8 cellular contexts compared by ENCODE assay signal in the genomic region with DNA sequence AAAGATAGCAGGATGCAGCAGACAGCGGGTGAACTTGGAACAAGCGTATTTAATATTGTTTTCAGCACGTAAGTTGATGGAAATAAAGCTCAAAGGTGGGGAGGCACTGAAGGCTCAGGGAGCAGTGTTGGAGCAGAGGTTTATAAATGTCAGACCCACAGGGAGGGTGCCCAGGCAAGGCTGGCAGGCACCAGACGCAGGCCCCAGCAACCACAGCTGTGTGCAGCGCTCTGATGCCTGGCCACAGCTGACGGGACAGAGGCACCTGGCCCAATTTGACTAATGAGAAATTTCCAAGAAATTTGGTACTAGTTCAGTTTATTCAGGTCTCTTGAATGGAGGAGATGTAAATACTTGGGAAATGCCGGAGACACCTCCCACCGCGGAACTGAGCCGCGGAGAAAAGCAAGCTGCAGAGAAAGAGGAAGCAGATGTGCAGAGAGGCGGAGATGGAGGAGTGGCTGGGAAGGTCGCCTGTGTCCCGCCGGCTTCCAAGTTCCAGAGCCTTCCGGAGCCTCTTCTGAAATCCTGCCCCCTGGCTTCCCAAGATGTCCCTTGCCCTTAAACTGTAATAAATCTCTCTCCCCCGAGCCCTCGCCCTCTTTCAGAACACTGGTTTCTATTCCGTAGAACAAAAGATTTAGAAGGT. TPM values are rescaled to one million over a fixed set of nuclear protein-coding genes. Genes with fewer than 3 reads are reported as not detected.
DNase-seq lines count a peak whose midpoint lies in the region; ATAC-seq and TF ChIP-seq lines count a peak whose summit lies in the region.

No MANE protein-coding gene starts in this region.

- BruUV-seq in IMR-90 (replicated peaks; lab: Mats Ljungman, UMichigan), result no TSS peak

- TF ChIP-seq CTCF in IMR-90 (conservative IDR thresholded peaks at IDR 0.05; ENCODE audit: low read depth, low read length) (no peak), gastroesophageal sphincter (IDR thresholded peaks at IDR 0.05) (peak in 1 of 4 experiments; percentile 21)

- WGBS in IMR-90 (ENCODE audit: extremely low coverage in 2 of 2, insufficient read length in 1 of 2), 2 experiments, result 23% methylated on average over 6 of the region's 19 CpGs; no CpG with 5 or more reads in 1 of the 2 experiments
- WGBS in gastroesophageal sphincter (ENCODE audit: low coverage in 1 of 2), 2 donors, result 20 to 22% methylated on average over 13 to 17 of the region's 19 CpGs

- H2AK9ac ChIP-seq in IMR-90 (replicated peaks; ENCODE audit: low read depth, low read length, poor library complexity), result no peak overlapping the region

- POLR2A ChIA-PET in IMR-90 (lab: Charles Lee; ENCODE audit: unreplicated experiment), result no interaction called here

- no peaks in the 10 kb centered on the region for H3K79me1 ChIP-seq in IMR-90 (ENCODE audit: low read depth in 1 of 2, low read length in 2 of 2)

- H3K27ac ChIP-seq in IMR-90 (ENCODE audit: insufficient read depth, low read length) (no peak overlapping the region), gastroesophageal sphincter (no peak overlapping the region)

- no peak overlapping the region for H2AK5ac ChIP-seq in IMR-90 (ENCODE audit: low read depth, low read length)

- no peak overlapping the region for H2BK5ac ChIP-seq in IMR-90 (ENCODE audit: low read depth, low read length, poor library complexity, severe bottlenecking)

- CTCF ChIA-PET in IMR-90 (lab: Yijun Ruan, JAX), result no interaction called here

- H2BK15ac ChIP-seq in IMR-90 (ENCODE audit: low read depth, low read length), result no peak overlapping the region

- H3K36me3 ChIP-seq in IMR-90 (ENCODE audit: control insufficient read depth, insufficient read depth, low read length) (no peaks in the 10 kb centered on the region), gastroesophageal sphincter (no peaks in the 10 kb centered on the region)

- no peak overlapping the region for H4K8ac ChIP-seq in IMR-90 (ENCODE audit: low read depth in 2 of 2, low read length in 2 of 2)

- no peak overlapping the region for H4K91ac ChIP-seq in IMR-90 (ENCODE audit: insufficient read depth, low read depth, low read length)

- peaks cover 2% of the 10 kb centered on the region; the same call in 1 of the 2 replicates for H3K27me3 ChIP-seq in IMR-90 (ENCODE audit: control insufficient read depth, insufficient read depth, low read length)
- peaks cover 10% of the 10 kb centered on the region for H3K27me3 ChIP-seq in gastroesophageal sphincter

- no peak overlapping the region for H3K9ac ChIP-seq in IMR-90 (ENCODE audit: low read depth, low read length)

- TF ChIP-seq POLR2A in IMR-90 (IDR thresholded peaks at IDR 0.05; ENCODE audit: low read depth, low read length) (no peak), gastroesophageal sphincter (IDR thresholded peaks at IDR 0.05) (no peak)

- H3K18ac ChIP-seq in IMR-90 (ENCODE audit: low read depth, low read length), result no peak overlapping the region

- H2BK120ac ChIP-seq in IMR-90 (ENCODE audit: low read depth, low read length), result no peak overlapping the region

- peak overlapping the region; percentile 30; the same call in 1 of the 2 replicates for H3K4me2 ChIP-seq in IMR-90 (ENCODE audit: low read depth, low read length)

- H3K4me3 ChIP-seq in IMR-90 (ENCODE audit: insufficient read depth, low read depth, low read length), result no peak overlapping the region
- peak overlapping the region in 1 of 2 donors; percentile 38 for H3K4me3 ChIP-seq in gastroesophageal sphincter

- no peak overlapping the region for H4K5ac ChIP-seq in IMR-90 (ENCODE audit: low read depth, low read length)

- peak overlapping the region; percentile 18 for H2AFZ ChIP-seq in IMR-90 (replicated peaks; ENCODE audit: low read length, poor library complexity)

- ATAC-seq in IMR-90 (ENCODE audit: low read depth) (peak; percentile 46), HG03159 (IDR thresholded peaks at IDR 0.05; ENCODE audit: unreplicated experiment) (no peak), gastroesophageal sphincter (no peak)

- no peak for TF ChIP-seq EP300 in gastroesophageal sphincter (IDR thresholded peaks at IDR 0.05)

- H4K20me1 ChIP-seq in IMR-90 (ENCODE audit: insufficient read depth, low read length), result no peaks in the 10 kb centered on the region

- no peak overlapping the region for H3K14ac ChIP-seq in IMR-90 (replicated peaks; ENCODE audit: low read depth, low read length)

- H3K9me3 ChIP-seq in IMR-90 (ENCODE audit: control insufficient read depth, insufficient read depth, low read length), result no peaks in the 10 kb centered on the region
- no peaks in the 10 kb centered on the region for H3K9me3 ChIP-seq in gastroesophageal sphincter

- intact Hi-C loops in IMR-90 (cut with micrococcal nuclease), result no loop called here

- no peaks in the 10 kb centered on the region for H3K9me1 ChIP-seq in IMR-90 (ENCODE audit: insufficient read depth, low read length)

- DNase-seq in AML-193 (lab: John Stamatoyannopoulos, UW) (peak; percentile 45 to 52), IMR-90 (no peak), ecto neural progenitor cell (ENCODE audit: low spot score) (peak; percentile 63), mucosa of gallbladder (ENCODE audit: low spot score) (peak; percentile 15), NCI-H187 treated with DMSO at 0.1 percent for 48 hours (lab: John Stamatoyannopoulos, UW) (no peak)
- DNase-seq in activated effector memory CD4-positive, alpha-beta T cell treated with anti-CD3 and anti-CD28 coated beads, Interleukin-2, amount 50 U/mL, for 16 hours, result no peak

- H3K4ac ChIP-seq in IMR-90 (ENCODE audit: low read depth, low read length), result no peak overlapping the region

- no peak overlapping the region for H3K56ac ChIP-seq in IMR-90 (ENCODE audit: extremely low read depth, insufficient read depth, low read length)

- H3K23ac ChIP-seq in IMR-90 (ENCODE audit: low read depth, low read length), result no peak overlapping the region

- dilution Hi-C loops in IMR-90 (cut with HindIII; ENCODE audit: low sequenced_read_pairs, unreplicated experiment), result no loop called here

- in situ Hi-C loops in IMR-90 (cut with MboI; ENCODE audit: low sequenced_read_pairs), result no loop called here

- H2BK20ac ChIP-seq in IMR-90 (ENCODE audit: low read depth, low read length), result no peak overlapping the region

- no peaks in the 10 kb centered on the region for H3K4me1 ChIP-seq in IMR-90 (ENCODE audit: control insufficient read depth, insufficient read depth, low read length)
- peaks cover 0 to 12% (median 0%) of the 10 kb centered on the region in 3 donors for H3K4me1 ChIP-seq in gastroesophageal sphincter

- no peak for TF ChIP-seq RAD21 in IMR-90 (IDR thresholded peaks at IDR 0.05; ENCODE audit: low read length)

TF ChIP-seq in IMR-90, 13 proteins besides CTCF, POLR2A, EP300 and RAD21:
- no peak for TF ChIP-seq NFE2L2 (IDR thresholded peaks at IDR 0.05; ENCODE audit: low read depth, low read length)
- no peak for TF ChIP-seq BHLHE40 (IDR thresholded peaks at IDR 0.05; ENCODE audit: low read depth, low read length)
- TF ChIP-seq, protein P1, sequence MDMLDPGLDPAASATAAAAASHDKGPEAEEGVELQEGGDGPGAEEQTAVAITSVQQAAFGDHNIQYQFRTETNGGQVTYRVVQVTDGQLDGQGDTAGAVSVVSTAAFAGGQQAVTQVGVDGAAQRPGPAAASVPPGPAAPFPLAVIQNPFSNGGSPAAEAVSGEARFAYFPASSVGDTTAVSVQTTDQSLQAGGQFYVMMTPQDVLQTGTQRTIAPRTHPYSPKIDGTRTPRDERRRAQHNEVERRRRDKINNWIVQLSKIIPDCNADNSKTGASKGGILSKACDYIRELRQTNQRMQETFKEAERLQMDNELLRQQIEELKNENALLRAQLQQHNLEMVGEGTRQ (IDR thresholded peaks at IDR 0.05; ENCODE audit: low read depth, low read length), result no peak
- TF ChIP-seq SMC3 (IDR thresholded peaks at IDR 0.05; ENCODE audit: low read depth, low read length), result no peak
- no peak for TF ChIP-seq MXI1 (IDR thresholded peaks at IDR 0.05; ENCODE audit: borderline replicate concordance, low read depth, low read length)
- no peak for TF ChIP-seq RFX5 (IDR thresholded peaks at IDR 0.05; ENCODE audit: low read depth, low read length)
- no peak for TF ChIP-seq FOS (IDR thresholded peaks at IDR 0.05; ENCODE audit: low read depth, low read length)

RNA-seq across cellular contexts. Expression of gene PLXNA4, which starts 38.3 kb away (rescaled TPM):
- total RNA-seq in IMR-90 (2012; rRNA removed) (under 0.01 TPM in 2 replicates), mucosa of gallbladder (5.8 TPM), gastroesophageal sphincter (10 to 100 TPM in 2 of 4 donors, 1 to 10 TPM in 2; 4.8 to 19.7 (median 10.7) TPM)
- under 0.01 and 0.01 TPM in 2 replicates for polyA plus RNA-seq in IMR-90 (2012; rRNA removed)
- under 0.01 TPM in 1 of 2 replicates, not detected in the other for polyA plus RNA-seq in IMR-90 (2012; cell fraction: cytosol; rRNA removed)
- polyA plus RNA-seq in IMR-90 (2012; cell fraction: nucleus; rRNA removed; ENCODE audit: low replicate concordance), result under 0.01 and 0.01 TPM in 2 replicates

Comparison
In these comparisons a context has a peak if more than half of its experiments do, and no peak if none do; other contexts are left out.
1. DNase-seq: peak in AML-193 (2 of 2), ecto neural progenitor cell (single experiment) and mucosa of gallbladder (single experiment); none in IMR-90 (single experiment), activated effector memory CD4-positive, alpha-beta T cell treated with anti-CD3 and anti-CD28 coated beads, Interleukin-2, amount 50 U/mL, for 16 hours (single experiment) and NCI-H187 treated with DMSO at 0.1 percent for 48 hours (single experiment).